In genomic region chr1:58874757-58875755, GRCh38 we compare ENCODE assay signal across 9 cellular contexts.
DNase-seq lines count a peak whose midpoint lies in the region; ATAC-seq lines count a peak whose summit lies in the region.
"Had no signal": no experiment of that assay in that cellular context is flagged by ENCODE, and none has a peak within 500 bp of the region (broad histone marks: within the 10 kb centered on the region; RNA-seq: fewer than 3 reads in every experiment).

No MANE protein-coding gene starts in this region.

- in situ Hi-C loops in GM23248 (cut with MboI) = no loop called here

- peak; percentile 85 for DNase-seq in GM23248
- DNase-seq in SHP77 (lab: John Stamatoyannopoulos, UW) = peak; percentile 57 to 60
- peak; percentile 28 for DNase-seq in glomerular visceral epithelial cell (ENCODE audit: extremely low spot score)
- no peak for DNase-seq in T-helper 2 cell
- DNase-seq in NCI-H1048 (lab: John Stamatoyannopoulos, UW) = no peak
- DNase-seq: activated B cell treated with CpG ODN at 0.5 μM for 24 hours had no signal

- H3K4me3 ChIP-seq in GM23248 (no peak overlapping the region; the same call in 1 of the 2 replicates), rectal smooth muscle tissue (ENCODE audit: low read length) (no peak overlapping the region)

- H2AFZ ChIP-seq in GM23248 = peak overlapping the region; percentile 78

- H3K9ac ChIP-seq in GM23248 (peak overlapping the region; percentile 63), rectal smooth muscle tissue (ENCODE audit: low read length) (no peak overlapping the region)

- ATAC-seq in GM21381 (IDR thresholded peaks at IDR 0.05; ENCODE audit: unreplicated experiment) (no peak), GM21447 (IDR thresholded peaks at IDR 0.05; ENCODE audit: unreplicated experiment) (no peak)

- no peaks in the 10 kb centered on the region for H4K20me1 ChIP-seq in GM23248 (ENCODE audit: insufficient read depth)

- H3K4me2 ChIP-seq in GM23248 (ENCODE audit: unreplicated experiment) = peak overlapping the region; percentile 34

- H3F3A ChIP-seq in GM23248 (ENCODE audit: insufficient read depth) = peaks cover 23% of the 10 kb centered on the region

- H3K36me3 ChIP-seq in GM23248 (ENCODE audit: low read depth) (no peaks in the 10 kb centered on the region), rectal smooth muscle tissue (ENCODE audit: control insufficient read depth, insufficient read depth, low read length) (no peaks in the 10 kb centered on the region)

- H3K79me2 ChIP-seq in GM23248 (ENCODE audit: insufficient read depth) = no peaks in the 10 kb centered on the region

- peak overlapping the region; percentile 77 for H3K27ac ChIP-seq in GM23248
- peak overlapping the region; percentile 53 for H3K27ac ChIP-seq in rectal smooth muscle tissue (ENCODE audit: low read depth, low read length)

- H3K4me1 ChIP-seq in GM23248 (ENCODE audit: insufficient read depth) (peaks cover 25% of the 10 kb centered on the region), rectal smooth muscle tissue (ENCODE audit: control insufficient read depth, insufficient read depth, low read length) (peaks cover 11% of the 10 kb centered on the region)

- no peaks in the 10 kb centered on the region for H3K9me2 ChIP-seq in GM23248 (ENCODE audit: insufficient read depth)

- H3K27me3 ChIP-seq in GM23248 (replicated peaks; ENCODE audit: insufficient read depth) = no peaks in the 10 kb centered on the region
- H3K27me3 ChIP-seq in rectal smooth muscle tissue (ENCODE audit: control insufficient read depth, insufficient read depth, low read length) = no peaks in the 10 kb centered on the region

- no peaks in the 10 kb centered on the region for H3K9me3 ChIP-seq in GM23248 (ENCODE audit: low read depth)

- 33 to 36% methylated on average over 12 of the region's 12 CpGs for WGBS in GM23248 (ENCODE audit: low coverage in 1 of 2, low lambda C conversion rate in 2 of 2, missing lambda C conversion rate in 2 of 2), 2 experiments

Comparison
In these comparisons a context has a peak if more than half of its experiments do, and no peak if none do; other contexts are left out.
1. DNase-seq: peak in GM23248 (single experiment), SHP77 (2 of 2) and glomerular visceral epithelial cell (single experiment); none in T-helper 2 cell (0 of 5) and NCI-H1048 (single experiment).